In the genomic region with DNA sequence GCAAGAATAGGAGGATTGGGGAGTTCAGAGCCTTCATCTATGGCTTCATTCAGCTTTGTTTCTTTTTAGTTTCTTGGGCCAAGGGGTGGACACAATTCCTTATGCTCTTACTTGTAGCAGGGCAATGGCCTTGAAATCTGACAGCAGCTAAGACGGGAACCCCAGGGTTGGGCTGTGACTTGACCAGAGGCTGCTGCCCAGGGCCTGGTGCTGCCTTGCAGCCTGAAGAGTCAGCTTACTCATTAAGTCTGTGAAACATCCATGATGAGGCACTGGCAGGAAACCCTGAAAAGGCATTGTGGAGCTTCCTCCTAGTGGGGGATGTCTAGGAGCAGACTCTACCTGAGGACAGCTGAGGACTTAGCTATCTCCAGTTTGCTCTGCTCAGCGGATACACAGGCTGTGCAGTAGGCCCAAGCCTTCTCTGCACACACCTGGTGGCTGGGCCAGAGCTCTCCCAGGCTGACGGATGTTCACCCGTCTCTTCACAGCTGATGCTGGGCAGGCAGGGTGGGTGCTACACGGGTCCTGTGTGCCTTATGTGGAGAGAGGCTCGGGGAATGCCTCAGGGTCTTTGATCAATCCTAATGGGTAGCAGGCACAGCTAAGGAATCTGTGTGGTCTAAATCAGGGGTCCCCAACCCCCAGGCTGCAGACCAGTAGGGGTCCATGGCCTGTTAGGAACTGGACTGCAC, we compare ENCODE assay signal across 26 cellular contexts. TPM values are rescaled to one million over a fixed set of nuclear protein-coding genes. Genes with fewer than 3 reads are reported as not detected.
DNase-seq lines count a peak whose midpoint lies in the region; ATAC-seq, FAIRE-seq and TF ChIP-seq lines count a peak whose summit lies in the region.
"Had no signal": no experiment of that assay in that cellular context is flagged by ENCODE, and none has a peak within 500 bp of the region (broad histone marks: within the 10 kb centered on the region; RNA-seq: fewer than 3 reads in every experiment).

No MANE protein-coding gene starts in this region.

- no peaks in the 10 kb centered on the region for H3K9me3 ChIP-seq in pancreas
- H3K9me3 ChIP-seq in CD8-positive, alpha-beta T cell (ENCODE audit: low read length) = no peaks in the 10 kb centered on the region
- H3K9me3 ChIP-seq: MG63, Peyer's patch, SJCRH30 had no signal

- 58 to 66% methylated on average over 6 of the region's 6 CpGs for WGBS in pancreas, 2 donors

- intact Hi-C loops in pancreas (cut with DNase I) = no loop called here
- intact Hi-C loops in CD8-positive, alpha-beta T cell (cut with DNase I, micrococcal nuclease) = no loop called here

- TF ChIP-seq CTCF in HFFc6 (IDR thresholded peaks at IDR 0.05) (no peak), pancreas (IDR thresholded peaks at IDR 0.05) (no peak)
- no peak for TF ChIP-seq CTCF in CD8-positive, alpha-beta T cell (IDR thresholded peaks at IDR 0.05)

- POLR2A ChIA-PET in CD8-positive, alpha-beta T cell (lab: Charles Lee) = no interaction called here

- H3K4me1 Mint-ChIP-seq in HFFc6 (ENCODE audit: low read depth) = peaks cover 16% of the 10 kb centered on the region
- H3K4me1 Mint-ChIP-seq in central memory CD8-positive, alpha-beta T cell = no peaks in the 10 kb centered on the region
- no peaks in the 10 kb centered on the region for H3K4me1 Mint-ChIP-seq in CD8-positive, alpha-beta T cell (ENCODE audit: low read depth)

- in situ Hi-C loops in G401 (cut with HindIII; ENCODE audit: low sequenced_read_pairs) = no loop called here

- CTCF ChIA-PET in CD8-positive, alpha-beta T cell (lab: Charles Lee) = interaction anchor here (0.8 kb wide), 1 partner anchor 16 kb away, joined by 3 read pairs; no protein-coding TSS in a partner anchor

- peak; percentile 19 for ATAC-seq in central memory CD8-positive, alpha-beta T cell (replicated peaks; ENCODE audit: extremely low read depth, poor library complexity, severe bottlenecking)
- ATAC-seq in pancreas = peak in 3 of 4 donors; percentile 19 to 63 (median 52)
- no peak for ATAC-seq in CD8-positive, alpha-beta T cell
- ATAC-seq: HCT116 had no signal

- no peak for FAIRE-seq in pancreas (lab: Jason Lieb, UNC)
- FAIRE-seq: D721Med, GM12891 had no signal

- peak overlapping the region in 1 of 4 donors; percentile 4 for H3K27ac ChIP-seq in pancreas
- H3K27ac ChIP-seq in CD8-positive, alpha-beta T cell (ENCODE audit: low read depth, low read length) = no peak overlapping the region
- H3K27ac ChIP-seq: Peyer's patch, SJCRH30 had no signal

- H3K27me3 ChIP-seq in pancreas = no peaks in the 10 kb centered on the region
- no peaks in the 10 kb centered on the region for H3K27me3 ChIP-seq in CD8-positive, alpha-beta T cell (ENCODE audit: insufficient read depth, low read length)
- H3K27me3 ChIP-seq: MG63, Peyer's patch, SJCRH30 had no signal

- H3K27me3 Mint-ChIP-seq in HFFc6 (ENCODE audit: insufficient read depth) = no peaks in the 10 kb centered on the region; the same call in none of the 2 replicates
- peaks cover 26% of the 10 kb centered on the region for H3K27me3 Mint-ChIP-seq in central memory CD8-positive, alpha-beta T cell
- no peaks in the 10 kb centered on the region for H3K27me3 Mint-ChIP-seq in CD8-positive, alpha-beta T cell (ENCODE audit: low read depth)

- no peak overlapping the region for H3K4me3 ChIP-seq in pancreas
- no peak overlapping the region for H3K4me3 ChIP-seq in CD8-positive, alpha-beta T cell (ENCODE audit: low read depth, low read length)
- H3K4me3 ChIP-seq: MG63, Peyer's patch, SJCRH30 had no signal

- peak; percentile 33 for DNase-seq in AG20443 (ENCODE audit: low spot score)
- peak; percentile 13 for DNase-seq in HFFc6
- no peak for DNase-seq in central memory CD8-positive, alpha-beta T cell (ENCODE audit: low spot score in 2 of 2)
- peak in 1 of 6 donors; percentile 50 for DNase-seq in pancreas
- DNase-seq in CD8-positive, alpha-beta T cell = no peak
- no peak for DNase-seq in activated CD4-positive, CD25-positive, alpha-beta regulatory T cell (lab: John Stamatoyannopoulos, UW)
- DNase-seq in COR-L47 (lab: John Stamatoyannopoulos, UW) = no peak
- DNase-seq in G401 (ENCODE audit: low spot score) = no peak
- DNase-seq: 8988T, AML-193, C1 segment of cervical spinal cord, DMS53, GOT3, Kasumi-1, MG63, NCI-H1417, NCI-H1694 treated with DMSO at 0.1 percent for 48 hours, NCI-H2081 treated with DMSO at 0.1 percent for 48 hours, NCI-H2171 treated with DMSO at 0.1 percent for 48 hours, NCI-H526, Peyer's patch, SJCRH30 had no signal

- H3K27ac Mint-ChIP-seq in HFFc6 = no peak overlapping the region
- no peak overlapping the region for H3K27ac Mint-ChIP-seq in central memory CD8-positive, alpha-beta T cell (ENCODE audit: low read depth)
- H3K27ac Mint-ChIP-seq in CD8-positive, alpha-beta T cell = no peak overlapping the region

- no peak overlapping the region for H3K4me3 Mint-ChIP-seq in HFFc6
- H3K4me3 Mint-ChIP-seq in central memory CD8-positive, alpha-beta T cell = no peak overlapping the region
- H3K4me3 Mint-ChIP-seq in CD8-positive, alpha-beta T cell = no peak overlapping the region

- H3K36me3 ChIP-seq in pancreas = no peaks in the 10 kb centered on the region
- H3K36me3 ChIP-seq in CD8-positive, alpha-beta T cell (ENCODE audit: insufficient read depth, low read length) = no peaks in the 10 kb centered on the region
- H3K36me3 ChIP-seq: Peyer's patch, SJCRH30 had no signal

- peaks cover 11% of the 10 kb centered on the region for H3K36me3 Mint-ChIP-seq in HFFc6 (ENCODE audit: low read depth)
- peaks cover 1% of the 10 kb centered on the region for H3K36me3 Mint-ChIP-seq in central memory CD8-positive, alpha-beta T cell (ENCODE audit: insufficient read depth)
- H3K36me3 Mint-ChIP-seq in CD8-positive, alpha-beta T cell = no peaks in the 10 kb centered on the region

- no peaks in the 10 kb centered on the region for H3K9me3 Mint-ChIP-seq in HFFc6
- H3K9me3 Mint-ChIP-seq in central memory CD8-positive, alpha-beta T cell = no peaks in the 10 kb centered on the region
- no peaks in the 10 kb centered on the region for H3K9me3 Mint-ChIP-seq in CD8-positive, alpha-beta T cell

- no peaks in the 10 kb centered on the region for H3K4me1 ChIP-seq in pancreas
- H3K4me1 ChIP-seq in CD8-positive, alpha-beta T cell (ENCODE audit: insufficient read depth, low read length) = no peaks in the 10 kb centered on the region
- H3K4me1 ChIP-seq: Peyer's patch, SJCRH30 had no signal

RNA-seq across cellular contexts. Expression of gene CXCL12, which starts 17.8 kb away (rescaled TPM):
- total RNA-seq in HFFc6 (2021; fragmentation: NEBNext Ultra II Directional; extraction: Animal tissue kit (Norgen Biotek cat#: 25700)) = 100 to 1,000 TPM; 111 to 241 (median 197) TPM
- total RNA-seq in pancreas = 100 to 1,000 TPM in 3 of 6 donors, 10 to 100 TPM in 3; 80.2 to 131 (median 106) TPM
- polyA plus RNA-seq in pancreas = 10 to 100 TPM; 35.9 to 51.1 TPM
- not detected for total RNA-seq in CD8-positive, alpha-beta T cell
- not detected in 2 replicates for total RNA-seq in G401 (2014; rRNA removed; shearing (Covaris generic))
- total RNA-seq: OCI-LY7, SJCRH30 had no signal

Comparison
In these comparisons a context has a peak if more than half of its experiments do, and no peak if none do; other contexts are left out.
1. DNase-seq: peak in AG20443 (single experiment) and HFFc6 (single experiment); none in central memory CD8-positive, alpha-beta T cell (0 of 2), CD8-positive, alpha-beta T cell (0 of 7), activated CD4-positive, CD25-positive, alpha-beta regulatory T cell (0 of 4), COR-L47 (single experiment) and G401 (single experiment).
2. RNA of gene CXCL12, which starts 17.8 kb away (total RNA-seq): 111 to 241 TPM in HFFc6 and 80.2 to 131 TPM in pancreas; not detected in G401 and not detected in CD8-positive, alpha-beta T cell; every median in the first group is over 10 times any median in the second.